25 cellular contexts compared by ENCODE assay signal in genomic region chr3:45345849-45346535, GRCh38.
"Had no signal": no experiment of that assay in that cellular context is flagged by ENCODE, and none has a peak within 500 bp of the region (broad histone marks: within the 10 kb centered on the region; RNA-seq: fewer than 3 reads in every experiment).

No MANE protein-coding gene starts in this region.

- H3K27me3 ChIP-seq: body of pancreas, colonic mucosa, gastroesophageal sphincter, ovary, right lobe of liver had no signal

- H3K4me3 ChIP-seq: adrenal gland, body of pancreas, colonic mucosa, gastroesophageal sphincter, ovary, right lobe of liver, thoracic aorta had no signal

- H3K4me1 ChIP-seq: adrenal gland, body of pancreas, colonic mucosa, gastroesophageal sphincter, right lobe of liver had no signal

- H3K27ac ChIP-seq: adrenal gland, body of pancreas, colonic mucosa, gastroesophageal sphincter, ovary, right lobe of liver, thoracic aorta, WERI-Rb-1 had no signal

- ATAC-seq: activated CD4-positive, CD25-positive, alpha-beta regulatory T cell treated with anti-CD3 and anti-CD28 coated beads, Interleukin-2, amount 50 U/mL, for 24 hours; body of pancreas; gastroesophageal sphincter; left cardiac atrium; right lobe of liver; stimulated activated naive CD8-positive, alpha-beta T cell treated with anti-CD3 and anti-CD28 coated beads, Interleukin-15, Interleukin-2, amounts not matched to agents 100 U/mL and 50 U/mL, for 24 hours had no signal

- DNase-seq: activated CD4-positive, alpha-beta T cell treated with anti-CD3 and anti-CD28 coated beads for 48 hours; activated CD4-positive, alpha-beta T cell treated with anti-CD3 and anti-CD28 coated beads, Interleukin-2, amount 50 U/mL, for 48 hours; activated CD8-positive, alpha-beta memory T cell treated with anti-CD3 and anti-CD28 coated beads for 24 hours; activated effector memory CD4-positive, alpha-beta T cell treated with Interleukin-2 at 50 U/mL for 16 hours; activated naive CD4-positive, alpha-beta T cell treated with Interleukin-2 at 50 U/mL for 16 hours; activated naive CD8-positive, alpha-beta T cell treated with anti-CD3 and anti-CD28 coated beads for 36 hours; adrenal gland; aorta; body of pancreas; colonic mucosa; effector CD8-positive, alpha-beta T cell; hippocampal formation; left cardiac atrium; mammary epithelial cell; naive B cell; nephron progenitor cell; ovary; right lobe of liver; stimulated activated CD4-positive, alpha-beta T cell treated with anti-CD3 and anti-CD28 coated beads, Interleukin-2, amount 100 ng/mL, for 48 hours; stimulated activated naive CD8-positive, alpha-beta T cell treated with anti-CD3 and anti-CD28 coated beads, Interleukin-15, Interleukin-2, amounts not matched to agents 100 U/mL and 50 U/mL, for 24 hours; T1000; WERI-Rb-1 had no signal
